1 cellular context compared by ENCODE assay signal in genomic region chr6:137637161-137637560, GRCh38.
TF ChIP-seq lines count a peak whose summit lies in the region.

No MANE protein-coding gene starts in this region.

TF ChIP-seq in WTC11, 78 proteins besides CTCF, POLR2A, EP300 and RAD21 (continued from another document):
- TF ChIP-seq ZNF532 (CRISPR knock-in tag; IDR thresholded peaks at IDR 0.05; ENCODE audit: borderline replicate concordance): no peak
- no peak for TF ChIP-seq TP53 (CRISPR knock-in tag; IDR thresholded peaks at IDR 0.05)
- no peak for TF ChIP-seq NFATC4 (CRISPR knock-in tag; IDR thresholded peaks at IDR 0.05)
- TF ChIP-seq FOXP1 (CRISPR knock-in tag; IDR thresholded peaks at IDR 0.05; ENCODE audit: borderline replicate concordance): no peak
- no peak for TF ChIP-seq ZBTB43 (CRISPR knock-in tag; IDR thresholded peaks at IDR 0.05)
- no peak for TF ChIP-seq ZNF232 (CRISPR knock-in tag; IDR thresholded peaks at IDR 0.05)
- TF ChIP-seq NFE2L1 (CRISPR knock-in tag; IDR thresholded peaks at IDR 0.05): no peak
- TF ChIP-seq TEAD1 (CRISPR knock-in tag; IDR thresholded peaks at IDR 0.05): no peak
- TF ChIP-seq ESRRA (CRISPR knock-in tag; IDR thresholded peaks at IDR 0.05; ENCODE audit: borderline replicate concordance): no peak
- no peak for TF ChIP-seq FOXJ3 (CRISPR knock-in tag; IDR thresholded peaks at IDR 0.05; ENCODE audit: borderline replicate concordance)
- TF ChIP-seq ATF6 (CRISPR knock-in tag; IDR thresholded peaks at IDR 0.05): no peak
- no peak for TF ChIP-seq OVOL2 (CRISPR knock-in tag; IDR thresholded peaks at IDR 0.05; ENCODE audit: borderline replicate concordance)
